Comparison of ENCODE assay signal across 27 cellular contexts in genomic region chr16:86540894-86541293, GRCh38. TPM values are rescaled to one million over a fixed set of nuclear protein-coding genes. Genes with fewer than 3 reads are reported as not detected.
"Had no signal": no experiment of that assay in that cellular context is flagged by ENCODE, and none has a peak within 500 bp of the region (broad histone marks: within the 10 kb centered on the region; RNA-seq: fewer than 3 reads in every experiment).

No MANE protein-coding gene starts in this region.

- H3K27me3 ChIP-seq: Peyer's patch, SJCRH30 had no signal

- H3K4me1 ChIP-seq: Peyer's patch, SJCRH30 had no signal

- ATAC-seq: Right ventricle myocardium inferior, SK-N-SH treated with all-trans-retinoic acid at 6 μM for 48 hours had no signal

- DNase-seq: KBM-7, MV-4-11, NCI-H1048, NCI-H1105, NCI-H1417, NCI-H1436 treated with DMSO at 0.1 percent for 48 hours, NCI-H187, NCI-H2029, NCI-H2081 treated with DMSO at 0.1 percent for 48 hours, NCI-H2171, NCI-H226, NCI-H446, NCI-H510A, NCI-H524 treated with DMSO at 0.1 percent for 48 hours, NCI-H82, OCI-M1, PC-9, Peyer's patch, SHP77 treated with DMSO at 0.1 percent for 48 hours, SJCRH30, T-helper 1 cell had no signal

- H3K4me2 ChIP-seq: PC-9 had no signal

- H3K27ac ChIP-seq: PC-9, Peyer's patch, SJCRH30 had no signal

- H3K9me3 ChIP-seq: Peyer's patch, SJCRH30 had no signal

- H2AFZ ChIP-seq: PC-9 had no signal

- H3K36me3 ChIP-seq: SJCRH30 had no signal

- H3K4me3 ChIP-seq: PC-9, Peyer's patch, SJCRH30 had no signal

RNA-seq across cellular contexts. Expression of gene FOXC2, which starts 25.7 kb away (rescaled TPM):
- total RNA-seq: HT-29, PC-9 had no signal
- polyA plus RNA-seq: IgD-negative memory B cell had no signal

RNA-seq across cellular contexts. Expression of gene FOXF1, which starts 30.6 kb away (rescaled TPM):
- total RNA-seq: HT-29, LHCN-M2, MCF 10A, PC-9 had no signal
- polyA plus RNA-seq: IgD-negative memory B cell had no signal

RNA-seq across cellular contexts. Expression of gene FOXL1, which starts 37.5 kb away (rescaled TPM):
- total RNA-seq: PC-9 had no signal
- polyA plus RNA-seq: IgD-negative memory B cell had no signal
